ENCODE assay signal across 1 cellular context in the genomic region with DNA sequence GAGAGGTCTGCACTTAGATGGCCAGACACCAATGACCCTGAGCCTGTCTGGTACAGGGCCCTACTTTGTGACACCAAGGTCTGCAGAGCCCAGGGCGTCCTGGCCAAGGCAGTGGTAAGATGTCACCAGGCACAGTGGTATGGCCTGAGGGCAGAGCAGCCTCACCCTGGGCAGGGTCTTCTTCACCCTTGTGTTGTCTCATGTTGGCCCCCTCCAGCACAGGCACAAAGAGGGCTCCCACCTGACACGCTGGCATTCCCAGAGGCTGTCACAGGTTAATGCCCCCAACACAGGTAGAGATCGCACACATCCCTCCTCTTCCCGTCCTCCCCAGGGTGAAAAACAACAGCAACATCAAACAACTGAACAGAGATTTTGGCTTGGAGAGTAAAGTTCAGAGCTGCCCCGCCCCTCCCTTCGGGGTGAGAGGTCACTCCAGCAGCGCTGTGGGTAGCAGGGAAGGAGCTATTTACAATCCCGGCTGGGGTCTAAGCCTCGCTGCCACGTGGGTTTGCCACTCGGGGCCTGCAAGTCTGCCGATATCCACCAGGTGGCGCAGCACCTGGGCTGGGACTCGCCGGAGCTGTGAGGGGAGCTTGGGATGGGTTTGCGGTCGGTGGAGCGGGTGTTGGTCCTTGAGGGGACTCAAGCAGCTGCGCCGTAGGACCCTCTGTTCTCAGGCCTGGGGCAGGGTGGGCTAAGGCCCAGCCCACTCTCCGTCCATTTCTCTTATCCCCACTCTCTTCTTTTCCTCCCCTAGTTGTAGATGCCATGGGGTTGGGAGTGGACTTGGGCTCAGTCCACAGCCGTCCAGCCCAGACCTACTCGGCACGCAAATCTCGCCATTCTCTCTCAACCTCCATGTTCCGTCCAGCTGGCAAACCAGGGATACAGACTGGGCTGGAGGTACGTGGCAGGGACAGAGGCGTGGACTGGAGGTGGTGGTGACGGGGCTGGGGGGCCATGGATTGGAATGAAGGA.
A peak's percentile ranks its signal among the peaks of the same experiment; 100 is the strongest.
TF ChIP-seq lines count a peak whose summit lies in the region.

No MANE protein-coding gene starts in this region.

TF ChIP-seq in HepG2, 621 proteins besides CTCF, POLR2A, EP300 and RAD21 (continued from another document and continues in another):
- TF ChIP-seq, protein P1, sequence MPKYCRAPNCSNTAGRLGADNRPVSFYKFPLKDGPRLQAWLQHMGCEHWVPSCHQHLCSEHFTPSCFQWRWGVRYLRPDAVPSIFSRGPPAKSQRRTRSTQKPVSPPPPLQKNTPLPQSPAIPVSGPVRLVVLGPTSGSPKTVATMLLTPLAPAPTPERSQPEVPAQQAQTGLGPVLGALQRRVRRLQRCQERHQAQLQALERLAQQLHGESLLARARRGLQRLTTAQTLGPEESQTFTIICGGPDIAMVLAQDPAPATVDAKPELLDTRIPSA (CRISPR knock-in tag; IDR thresholded peaks at IDR 0.05; ENCODE audit: borderline replicate concordance), result no peak; the same call in 1 of the 2 replicates
- TF ChIP-seq ZNF562 (CRISPR knock-in tag; IDR thresholded peaks at IDR 0.05; ENCODE audit: borderline replicate concordance) (no peak), ZFP90 (CRISPR knock-in tag; IDR thresholded peaks at IDR 0.05; ENCODE audit: borderline replicate concordance) (no peak), ZNF747 (CRISPR knock-in tag; IDR thresholded peaks at IDR 0.05; ENCODE audit: borderline replicate concordance) (0 out of 2 replicates have a peak, but pooled peaks have one; percentile 29), ERF (CRISPR knock-in tag; IDR thresholded peaks at IDR 0.05) (peak; percentile 85), ZNF550 (CRISPR knock-in tag; IDR thresholded peaks at IDR 0.05; ENCODE audit: borderline replicate concordance) (no peak), ELF4 (CRISPR knock-in tag; IDR thresholded peaks at IDR 0.05; ENCODE audit: borderline replicate concordance) (no peak), KDM2A (CRISPR knock-in tag; IDR thresholded peaks at IDR 0.05; ENCODE audit: borderline replicate concordance, low read depth) (peak; percentile 84), PITX1 (CRISPR knock-in tag; IDR thresholded peaks at IDR 0.05) (peak; percentile 90), ZNF781 (CRISPR knock-in tag; IDR thresholded peaks at IDR 0.05; ENCODE audit: borderline replicate concordance, not compliant biosample characterization) (peak; percentile 84), AKAP8 (CRISPR knock-in tag; IDR thresholded peaks at IDR 0.05) (0 out of 2 replicates have a peak, but pooled peaks have one; percentile 43), TCF7 (IDR thresholded peaks at IDR 0.05; ENCODE audit: low read depth) (peak; percentile 64), ZNF629 (CRISPR knock-in tag; conservative IDR thresholded peaks at IDR 0.05) (no peak), ZBTB42 (CRISPR knock-in tag; IDR thresholded peaks at IDR 0.05) (peak; percentile 63; the same call in 1 of the 2 replicates), PHB2 (IDR thresholded peaks at IDR 0.05; ENCODE audit: partially characterized antibody) (no peak), FOXA3 (CRISPR knock-in tag; IDR thresholded peaks at IDR 0.05) (peak; percentile 90), BORCS8-MEF2B (CRISPR knock-in tag; IDR thresholded peaks at IDR 0.05) (peak; percentile 80), ZNF552 (CRISPR knock-in tag; IDR thresholded peaks at IDR 0.05; ENCODE audit: borderline replicate concordance) (0 out of 2 replicates have a peak, but pooled peaks have one; percentile 22), ZNF777 (CRISPR knock-in tag; IDR thresholded peaks at IDR 0.05) (no peak), SALL1 (CRISPR knock-in tag; IDR thresholded peaks at IDR 0.05) (peak; percentile 95), NFKBIZ (CRISPR knock-in tag; IDR thresholded peaks at IDR 0.05) (0 out of 2 replicates have a peak, but pooled peaks have one; percentile 84), ZSCAN25 (CRISPR knock-in tag; IDR thresholded peaks at IDR 0.05) (peak; percentile 80; the same call in 1 of the 2 replicates), HMG20A (CRISPR knock-in tag; IDR thresholded peaks at IDR 0.05; ENCODE audit: borderline replicate concordance) (peak; percentile 75), ZNF746 (CRISPR knock-in tag; IDR thresholded peaks at IDR 0.05) (peak; percentile 91), ZNF546 (CRISPR knock-in tag; conservative IDR thresholded peaks at IDR 0.05) (peak; percentile 43; the same call in 1 of the 2 replicates), MTA3 (CRISPR knock-in tag; IDR thresholded peaks at IDR 0.05) (no peak), ISL2 (CRISPR knock-in tag; IDR thresholded peaks at IDR 0.05) (peak; percentile 71), XRCC5 (optimal IDR thresholded peaks at IDR 0.05; ENCODE audit: low read length) (peak; percentile 79)
- TF ChIP-seq, protein P2, sequence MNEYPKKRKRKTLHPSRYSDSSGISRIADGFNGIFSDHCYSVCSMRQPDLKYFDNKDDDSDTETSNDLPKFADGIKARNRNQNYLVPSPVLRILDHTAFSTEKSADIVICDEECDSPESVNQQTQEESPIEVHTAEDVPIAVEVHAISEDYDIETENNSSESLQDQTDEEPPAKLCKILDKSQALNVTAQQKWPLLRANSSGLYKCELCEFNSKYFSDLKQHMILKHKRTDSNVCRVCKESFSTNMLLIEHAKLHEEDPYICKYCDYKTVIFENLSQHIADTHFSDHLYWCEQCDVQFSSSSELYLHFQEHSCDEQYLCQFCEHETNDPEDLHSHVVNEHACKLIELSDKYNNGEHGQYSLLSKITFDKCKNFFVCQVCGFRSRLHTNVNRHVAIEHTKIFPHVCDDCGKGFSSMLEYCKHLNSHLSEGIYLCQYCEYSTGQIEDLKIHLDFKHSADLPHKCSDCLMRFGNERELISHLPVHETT (CRISPR knock-in tag; conservative IDR thresholded peaks at IDR 0.05), result 0 out of 2 replicates have a peak, but pooled peaks have one; percentile 24
- TF ChIP-seq, protein P3, sequence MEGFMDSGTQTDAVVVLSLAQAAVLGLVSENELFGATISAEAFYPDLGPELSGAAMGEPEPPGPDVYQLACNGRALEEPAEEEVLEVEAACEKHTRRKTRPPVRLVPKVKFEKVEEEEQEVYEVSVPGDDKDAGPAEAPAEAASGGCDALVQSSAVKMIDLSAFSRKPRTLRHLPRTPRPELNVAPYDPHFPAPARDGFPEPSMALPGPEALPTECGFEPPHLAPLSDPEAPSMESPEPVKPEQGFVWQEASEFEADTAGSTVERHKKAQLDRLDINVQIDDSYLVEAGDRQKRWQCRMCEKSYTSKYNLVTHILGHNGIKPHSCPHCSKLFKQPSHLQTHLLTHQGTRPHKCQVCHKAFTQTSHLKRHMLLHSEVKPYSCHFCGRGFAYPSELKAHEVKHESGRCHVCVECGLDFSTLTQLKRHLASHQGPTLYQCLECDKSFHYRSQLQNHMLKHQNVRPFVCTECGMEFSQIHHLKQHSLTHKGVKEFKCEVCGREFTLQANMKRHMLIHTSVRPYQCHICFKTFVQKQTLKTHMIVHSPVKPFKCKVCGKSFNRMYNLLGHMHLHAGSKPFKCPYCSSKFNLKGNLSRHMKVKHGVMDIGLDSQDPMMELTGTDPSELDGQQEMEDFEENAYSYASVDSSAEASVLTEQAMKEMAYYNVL (CRISPR knock-in tag; IDR thresholded peaks at IDR 0.05; ENCODE audit: borderline replicate concordance), result peak; percentile 69; the same call in 1 of the 2 replicates
- TF ChIP-seq, protein P4, sequence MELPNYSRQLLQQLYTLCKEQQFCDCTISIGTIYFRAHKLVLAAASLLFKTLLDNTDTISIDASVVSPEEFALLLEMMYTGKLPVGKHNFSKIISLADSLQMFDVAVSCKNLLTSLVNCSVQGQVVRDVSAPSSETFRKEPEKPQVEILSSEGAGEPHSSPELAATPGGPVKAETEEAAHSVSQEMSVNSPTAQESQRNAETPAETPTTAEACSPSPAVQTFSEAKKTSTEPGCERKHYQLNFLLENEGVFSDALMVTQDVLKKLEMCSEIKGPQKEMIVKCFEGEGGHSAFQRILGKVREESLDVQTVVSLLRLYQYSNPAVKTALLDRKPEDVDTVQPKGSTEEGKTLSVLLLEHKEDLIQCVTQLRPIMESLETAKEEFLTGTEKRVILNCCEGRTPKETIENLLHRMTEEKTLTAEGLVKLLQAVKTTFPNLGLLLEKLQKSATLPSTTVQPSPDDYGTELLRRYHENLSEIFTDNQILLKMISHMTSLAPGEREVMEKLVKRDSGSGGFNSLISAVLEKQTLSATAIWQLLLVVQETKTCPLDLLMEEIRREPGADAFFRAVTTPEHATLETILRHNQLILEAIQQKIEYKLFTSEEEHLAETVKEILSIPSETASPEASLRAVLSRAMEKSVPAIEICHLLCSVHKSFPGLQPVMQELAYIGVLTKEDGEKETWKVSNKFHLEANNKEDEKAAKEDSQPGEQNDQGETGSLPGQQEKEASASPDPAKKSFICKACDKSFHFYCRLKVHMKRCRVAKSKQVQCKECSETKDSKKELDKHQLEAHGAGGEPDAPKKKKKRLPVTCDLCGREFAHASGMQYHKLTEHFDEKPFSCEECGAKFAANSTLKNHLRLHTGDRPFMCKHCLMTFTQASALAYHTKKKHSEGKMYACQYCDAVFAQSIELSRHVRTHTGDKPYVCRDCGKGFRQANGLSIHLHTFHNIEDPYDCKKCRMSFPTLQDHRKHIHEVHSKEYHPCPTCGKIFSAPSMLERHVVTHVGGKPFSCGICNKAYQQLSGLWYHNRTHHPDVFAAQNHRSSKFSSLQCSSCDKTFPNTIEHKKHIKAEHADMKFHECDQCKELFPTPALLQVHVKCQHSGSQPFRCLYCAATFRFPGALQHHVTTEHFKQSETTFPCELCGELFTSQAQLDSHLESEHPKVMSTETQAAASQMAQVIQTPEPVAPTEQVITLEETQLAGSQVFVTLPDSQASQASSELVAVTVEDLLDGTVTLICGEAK (IDR thresholded peaks at IDR 0.05), result no peak
- TF ChIP-seq, protein P4 (CRISPR knock-in tag; IDR thresholded peaks at IDR 0.05), result peak; percentile 50; the same call in 1 of the 2 replicates
- TF ChIP-seq, protein P5, sequence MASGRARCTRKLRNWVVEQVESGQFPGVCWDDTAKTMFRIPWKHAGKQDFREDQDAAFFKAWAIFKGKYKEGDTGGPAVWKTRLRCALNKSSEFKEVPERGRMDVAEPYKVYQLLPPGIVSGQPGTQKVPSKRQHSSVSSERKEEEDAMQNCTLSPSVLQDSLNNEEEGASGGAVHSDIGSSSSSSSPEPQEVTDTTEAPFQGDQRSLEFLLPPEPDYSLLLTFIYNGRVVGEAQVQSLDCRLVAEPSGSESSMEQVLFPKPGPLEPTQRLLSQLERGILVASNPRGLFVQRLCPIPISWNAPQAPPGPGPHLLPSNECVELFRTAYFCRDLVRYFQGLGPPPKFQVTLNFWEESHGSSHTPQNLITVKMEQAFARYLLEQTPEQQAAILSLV (CRISPR knock-in tag; IDR thresholded peaks at IDR 0.05; ENCODE audit: borderline replicate concordance), result peak; percentile 57; the same call in 1 of the 2 replicates
- TF ChIP-seq, protein P6, sequence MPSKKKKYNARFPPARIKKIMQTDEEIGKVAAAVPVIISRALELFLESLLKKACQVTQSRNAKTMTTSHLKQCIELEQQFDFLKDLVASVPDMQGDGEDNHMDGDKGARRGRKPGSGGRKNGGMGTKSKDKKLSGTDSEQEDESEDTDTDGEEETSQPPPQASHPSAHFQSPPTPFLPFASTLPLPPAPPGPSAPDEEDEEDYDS (CRISPR knock-in tag; IDR thresholded peaks at IDR 0.05), result 0 out of 2 replicates have a peak, but pooled peaks have one; percentile 44
- TF ChIP-seq, protein P7, sequence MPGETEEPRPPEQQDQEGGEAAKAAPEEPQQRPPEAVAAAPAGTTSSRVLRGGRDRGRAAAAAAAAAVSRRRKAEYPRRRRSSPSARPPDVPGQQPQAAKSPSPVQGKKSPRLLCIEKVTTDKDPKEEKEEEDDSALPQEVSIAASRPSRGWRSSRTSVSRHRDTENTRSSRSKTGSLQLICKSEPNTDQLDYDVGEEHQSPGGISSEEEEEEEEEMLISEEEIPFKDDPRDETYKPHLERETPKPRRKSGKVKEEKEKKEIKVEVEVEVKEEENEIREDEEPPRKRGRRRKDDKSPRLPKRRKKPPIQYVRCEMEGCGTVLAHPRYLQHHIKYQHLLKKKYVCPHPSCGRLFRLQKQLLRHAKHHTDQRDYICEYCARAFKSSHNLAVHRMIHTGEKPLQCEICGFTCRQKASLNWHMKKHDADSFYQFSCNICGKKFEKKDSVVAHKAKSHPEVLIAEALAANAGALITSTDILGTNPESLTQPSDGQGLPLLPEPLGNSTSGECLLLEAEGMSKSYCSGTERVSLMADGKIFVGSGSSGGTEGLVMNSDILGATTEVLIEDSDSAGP (CRISPR knock-in tag; IDR thresholded peaks at IDR 0.05; ENCODE audit: borderline replicate concordance), result peak; percentile 81; the same call in 1 of the 2 replicates
- TF ChIP-seq, protein P8, sequence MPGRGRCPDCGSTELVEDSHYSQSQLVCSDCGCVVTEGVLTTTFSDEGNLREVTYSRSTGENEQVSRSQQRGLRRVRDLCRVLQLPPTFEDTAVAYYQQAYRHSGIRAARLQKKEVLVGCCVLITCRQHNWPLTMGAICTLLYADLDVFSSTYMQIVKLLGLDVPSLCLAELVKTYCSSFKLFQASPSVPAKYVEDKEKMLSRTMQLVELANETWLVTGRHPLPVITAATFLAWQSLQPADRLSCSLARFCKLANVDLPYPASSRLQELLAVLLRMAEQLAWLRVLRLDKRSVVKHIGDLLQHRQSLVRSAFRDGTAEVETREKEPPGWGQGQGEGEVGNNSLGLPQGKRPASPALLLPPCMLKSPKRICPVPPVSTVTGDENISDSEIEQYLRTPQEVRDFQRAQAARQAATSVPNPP (CRISPR knock-in tag; IDR thresholded peaks at IDR 0.05), result 0 out of 2 replicates have a peak, but pooled peaks have one; percentile 37
- TF ChIP-seq, protein P9, sequence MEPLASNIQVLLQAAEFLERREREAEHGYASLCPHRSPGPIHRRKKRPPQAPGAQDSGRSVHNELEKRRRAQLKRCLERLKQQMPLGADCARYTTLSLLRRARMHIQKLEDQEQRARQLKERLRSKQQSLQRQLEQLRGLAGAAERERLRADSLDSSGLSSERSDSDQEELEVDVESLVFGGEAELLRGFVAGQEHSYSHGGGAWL (CRISPR knock-in tag; IDR thresholded peaks at IDR 0.05), result peak; percentile 94; the same call in 1 of the 2 replicates
